ENCODE assay signal across 26 cellular contexts in the genomic region with DNA sequence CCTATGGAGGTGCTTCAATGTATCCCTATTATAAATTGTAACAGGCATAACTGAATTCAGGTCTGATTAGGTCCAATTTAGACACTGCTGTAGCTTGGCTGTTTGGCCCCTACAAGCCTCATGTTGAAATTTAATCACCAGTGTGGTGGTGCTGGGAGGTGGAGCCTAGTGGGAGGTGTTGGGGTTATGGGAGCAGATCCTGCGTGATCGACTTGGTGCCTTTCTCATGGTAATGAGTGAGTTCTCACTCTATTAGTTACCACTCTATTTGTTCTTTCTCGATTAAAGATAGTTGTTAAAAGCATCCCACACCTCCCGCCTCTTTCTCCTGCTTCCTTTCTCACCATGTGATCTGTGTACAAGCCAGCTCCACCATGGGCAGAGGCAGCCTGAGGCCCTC.
"Had no signal": no experiment of that assay in that cellular context is flagged by ENCODE, and none has a peak within 500 bp of the region (broad histone marks: within the 10 kb centered on the region; RNA-seq: fewer than 3 reads in every experiment).

No MANE protein-coding gene starts in this region.

- H3K4me1 ChIP-seq: left lung, lower lobe of right lung, right atrium auricular region, stomach, suprapubic skin, tibial artery, upper lobe of right lung had no signal

- H3K27ac Mint-ChIP-seq: immature natural killer cell; naive thymus-derived CD4-positive, alpha-beta T cell; natural killer cell treated with Interleukin-12 subunit alpha and Interleukin-12 subunit beta and Interleukin-15 and Interleukin-18, amount 100 ng/mL, for 72 hours; progenitor cell of endocrine pancreas; stimulated activated naive B cell treated with anti-CD40 and anti-IgM and Interleukin-4, amounts not matched to agents 10 μg/mL and 1 μg/mL and 100 μg/mL, for 72 hours had no signal

- H3K4me1 Mint-ChIP-seq: immature natural killer cell; naive thymus-derived CD4-positive, alpha-beta T cell; stimulated activated naive B cell treated with anti-CD40 and anti-IgM and Interleukin-4, amounts not matched to agents 10 μg/mL and 1 μg/mL and 100 μg/mL, for 72 hours had no signal

- H3K27me3 ChIP-seq: left lung, ovary, right atrium auricular region, stomach, suprapubic skin, tibial artery, upper lobe of right lung had no signal

- H3K4me3 ChIP-seq: left lung, lower lobe of right lung, mucosa of descending colon, ovary, right atrium auricular region, skin epidermis, stomach, suprapubic skin, thoracic aorta, tibial artery, upper lobe of right lung had no signal

- H3K9me3 ChIP-seq: mucosa of descending colon, suprapubic skin, upper lobe of right lung had no signal

- DNase-seq: immature natural killer cell; kidney; left colon; left lung; lower lobe of right lung; mammary epithelial cell; midbrain; mucosa of descending colon; naive thymus-derived CD4-positive, alpha-beta T cell; ovary; stimulated activated CD4-positive, alpha-beta T cell treated with anti-CD3 and anti-CD28 coated beads, Interleukin-12 subunit alpha, Interleukin-12 subunit beta, amount 100 ng/mL, for 4 hours; stimulated activated CD4-positive, alpha-beta T cell treated with anti-CD3 and anti-CD28 coated beads, Interleukin-15, amount 100 ng/mL, for 24 hours; stimulated activated CD4-positive, alpha-beta T cell treated with anti-CD3 and anti-CD28 coated beads, Interleukin-2, amount 100 ng/mL, for 24 hours; stimulated activated CD4-positive, alpha-beta T cell treated with anti-CD3 and anti-CD28 coated beads, Interleukin-4, amount 100 ng/mL, for 1 hour; stimulated activated naive B cell treated with anti-CD40 and anti-IgM and Interleukin-4, amounts not matched to agents 10 μg/mL and 1 μg/mL and 100 μg/mL, for 72 hours; stimulated activated naive CD8-positive, alpha-beta T cell treated with anti-CD3 and anti-CD28 coated beads, Interleukin-15, Interleukin-2, amounts not matched to agents 100 U/mL and 50 U/mL, for 24 hours; stomach; tibial artery; trophoblast cell; upper lobe of right lung had no signal

- H3K36me3 ChIP-seq: left lung, lower lobe of right lung, ovary, right atrium auricular region, suprapubic skin, thoracic aorta, upper lobe of right lung had no signal

- H3K27me3 Mint-ChIP-seq: naive thymus-derived CD4-positive, alpha-beta T cell; natural killer cell treated with Interleukin-12 subunit alpha and Interleukin-12 subunit beta and Interleukin-15 and Interleukin-18, amount 100 ng/mL, for 72 hours; progenitor cell of endocrine pancreas; stimulated activated naive B cell treated with anti-CD40 and anti-IgM and Interleukin-4, amounts not matched to agents 10 μg/mL and 1 μg/mL and 100 μg/mL, for 72 hours had no signal

- H3K36me3 Mint-ChIP-seq: immature natural killer cell; naive thymus-derived CD4-positive, alpha-beta T cell; stimulated activated naive B cell treated with anti-CD40 and anti-IgM and Interleukin-4, amounts not matched to agents 10 μg/mL and 1 μg/mL and 100 μg/mL, for 72 hours had no signal

- H3K4me3 Mint-ChIP-seq: immature natural killer cell; naive thymus-derived CD4-positive, alpha-beta T cell; natural killer cell treated with Interleukin-12 subunit alpha and Interleukin-12 subunit beta and Interleukin-15 and Interleukin-18, amount 100 ng/mL, for 72 hours; stimulated activated naive B cell treated with anti-CD40 and anti-IgM and Interleukin-4, amounts not matched to agents 10 μg/mL and 1 μg/mL and 100 μg/mL, for 72 hours had no signal

- H3K27ac ChIP-seq: left lung, lower lobe of right lung, ovary, right atrium auricular region, skin epidermis, stomach, suprapubic skin, thoracic aorta, tibial artery, upper lobe of right lung had no signal
